Comparison of ENCODE assay signal across 20 cellular contexts in genomic region chr18:23631312-23631711, GRCh38. TPM values are rescaled to one million over a fixed set of nuclear protein-coding genes. Genes with fewer than 3 reads are reported as not detected.
"Had no signal": no experiment of that assay in that cellular context is flagged by ENCODE, and none has a peak within 500 bp of the region (broad histone marks: within the 10 kb centered on the region; RNA-seq: fewer than 3 reads in every experiment).

No MANE protein-coding gene starts in this region.

- H3K36me3 ChIP-seq: colonic mucosa, thyroid gland had no signal

- H3K27me3 ChIP-seq: colonic mucosa, gastroesophageal sphincter, heart right ventricle, thyroid gland had no signal

- H3K4me3 ChIP-seq: colonic mucosa, gastroesophageal sphincter, heart right ventricle, thyroid gland had no signal

- H3K9me3 ChIP-seq: colonic mucosa, gastroesophageal sphincter, heart right ventricle, thyroid gland had no signal

- H3K27ac ChIP-seq: colonic mucosa, gastroesophageal sphincter, heart right ventricle, thyroid gland had no signal

- DNase-seq: activated CD4-positive, alpha-beta memory T cell treated with anti-CD3 and anti-CD28 coated beads, Interleukin-2, amount 10 ng/mL, durations not matched to agents 7 days and 5 days; activated CD4-positive, alpha-beta T cell treated with anti-CD3 and anti-CD28 coated beads for 48 hours; activated CD4-positive, CD25-positive, alpha-beta regulatory T cell; activated naive CD4-positive, alpha-beta T cell; activated naive CD8-positive, alpha-beta T cell treated with anti-CD3 and anti-CD28 coated beads, Interleukin-2, amount 10 ng/mL, durations not matched to agents 7 days and 5 days; activated T-cell treated with anti-CD3 and anti-CD28 coated beads, Interleukin-2, amount 50 U/mL, for 1 hour; central memory CD4-positive, alpha-beta T cell; colonic mucosa; erythroblast; heart right ventricle; immature natural killer cell; left ventricle myocardium superior; occipital lobe; stimulated activated CD4-positive, alpha-beta T cell treated with anti-CD3 and anti-CD28 coated beads, Interleukin-12 subunit alpha, Interleukin-12 subunit beta, amount 100 ng/mL, for 4 hours; stimulated activated CD4-positive, alpha-beta T cell treated with anti-CD3 and anti-CD28 coated beads, Interleukin-1b, Interleukin-23, amount 100 ng/mL, for 48 hours; stimulated activated naive CD4-positive, alpha-beta T cell treated with Interleukin-2 at 50 U/mL for 16 hours; thyroid gland had no signal

- H3K4me1 ChIP-seq: gastroesophageal sphincter, thyroid gland had no signal

RNA-seq across cellular contexts. Expression of gene ANKRD29, which starts 31.4 kb away (rescaled TPM):
- total RNA-seq: activated CD4-positive, alpha-beta memory T cell treated with anti-CD3 and anti-CD28 coated beads, Interleukin-2, amount 10 ng/mL, durations not matched to agents 7 days and 5 days; activated naive CD8-positive, alpha-beta T cell treated with anti-CD3 and anti-CD28 coated beads, Interleukin-2, amount 10 ng/mL, durations not matched to agents 7 days and 5 days; activated T-helper 17 cell treated with anti-CD3 and anti-CD28 coated beads, Interleukin-2, amount 50 U/mL, for 72 hours; natural killer cell treated with Interleukin-12 subunit alpha and Interleukin-12 subunit beta and Interleukin-15 and Interleukin-18, amount 100 ng/mL, for 72 hours had no signal

RNA-seq across cellular contexts. Expression of gene LAMA3, which starts 57.9 kb away (rescaled TPM):
- polyA plus RNA-seq: immature natural killer cell had no signal
